In the genomic region with DNA sequence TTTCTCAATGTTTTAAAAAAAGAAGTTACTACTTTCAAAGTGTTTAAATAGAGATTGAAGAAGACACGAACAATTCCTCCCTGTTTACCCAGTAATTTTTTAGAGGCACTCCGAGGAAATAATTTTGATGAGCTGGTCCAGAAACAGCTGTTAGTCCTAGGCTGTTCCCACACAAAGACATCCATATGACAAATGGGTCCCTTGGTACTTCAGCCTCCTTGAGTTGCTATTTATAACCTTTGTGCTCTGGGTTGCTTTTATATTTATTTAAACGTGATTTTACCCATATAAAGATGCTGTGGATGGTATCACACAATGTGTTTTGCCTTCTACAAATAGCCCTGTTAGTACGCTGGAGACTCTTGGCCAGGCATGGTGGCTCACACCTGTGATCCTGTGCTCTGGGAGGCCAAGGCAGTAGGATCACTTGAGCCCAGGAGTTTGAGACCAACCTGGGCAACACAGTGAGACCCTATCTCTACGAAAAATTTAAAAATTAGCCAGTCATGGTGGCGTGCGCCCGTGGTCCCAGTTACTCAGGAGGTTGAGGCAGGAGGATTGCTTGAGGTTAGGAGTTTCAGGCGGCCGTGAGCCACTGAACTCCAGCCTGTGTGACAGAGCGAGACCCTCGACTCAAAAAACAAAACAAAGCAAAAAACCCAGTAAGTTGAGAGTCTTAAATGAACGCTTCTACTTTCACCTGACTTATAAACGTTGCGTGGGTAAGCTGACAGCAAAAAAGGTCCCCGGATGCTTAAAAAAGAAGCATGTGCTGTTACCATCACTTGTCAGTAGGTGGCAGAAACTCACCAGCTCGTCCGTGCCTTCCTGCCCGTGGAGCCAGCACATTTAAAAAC, we compare ENCODE assay signal across 8 cellular contexts. TPM values are rescaled to one million over a fixed set of nuclear protein-coding genes. Genes with fewer than 3 reads are reported as not detected.
DNase-seq lines count a peak whose midpoint lies in the region; ATAC-seq and TF ChIP-seq lines count a peak whose summit lies in the region.

No MANE protein-coding gene starts in this region.

- intact Hi-C loops in lower leg skin (cut with DNase I; ENCODE audit: low total_unique reads): loop anchor here (5.0 kb wide), 1 partner anchor 212 kb away; no protein-coding TSS in a partner anchor

- DNase-seq in DMS153 (lab: John Stamatoyannopoulos, UW): peak; percentile 56
- peak; percentile 51 to 81 for DNase-seq in NCI-H526 (lab: John Stamatoyannopoulos, UW)
- peak; percentile 77 for DNase-seq in activated CD4-positive, alpha-beta T cell treated with anti-CD3 and anti-CD28 coated beads for 48 hours
- peak; percentile 83 for DNase-seq in dermis blood vessel endothelial cell
- peak; percentile 72 to 91 for DNase-seq in lower leg skin (ENCODE audit: low spot score in 2 of 2)
- peak; percentile 48 to 52 (median 50) for DNase-seq in stimulated activated CD4-positive, alpha-beta T cell treated with anti-CD3 and anti-CD28 coated beads, TNF-alpha, amount 100 ng/mL, for 48 hours (ENCODE audit: low read depth in 3 of 3)

- TF ChIP-seq CTCF in lower leg skin (IDR thresholded peaks at IDR 0.05): peak in 1 of 3 donors; percentile 50

- H3K4me3 ChIP-seq in lower leg skin (ENCODE audit: low read depth, poor library complexity, severe bottlenecking): no peak overlapping the region

- ATAC-seq in HG03159 (IDR thresholded peaks at IDR 0.05; ENCODE audit: unreplicated experiment) (peak; percentile 39), HG03196 (IDR thresholded peaks at IDR 0.05; ENCODE audit: unreplicated experiment) (no peak)

- TF ChIP-seq POLR2A in lower leg skin (IDR thresholded peaks at IDR 0.05): no peak

- WGBS in lower leg skin, 2 donors: 31 to 35% methylated on average over 19 of the region's 19 CpGs

RNA-seq across cellular contexts. Expression of a gene that starts 56.9 kb away (rescaled TPM):
- total RNA-seq in dermis blood vessel endothelial cell (not detected in 2 replicates), lower leg skin (not detected)
